9 cellular contexts compared by ENCODE assay signal in the genomic region with DNA sequence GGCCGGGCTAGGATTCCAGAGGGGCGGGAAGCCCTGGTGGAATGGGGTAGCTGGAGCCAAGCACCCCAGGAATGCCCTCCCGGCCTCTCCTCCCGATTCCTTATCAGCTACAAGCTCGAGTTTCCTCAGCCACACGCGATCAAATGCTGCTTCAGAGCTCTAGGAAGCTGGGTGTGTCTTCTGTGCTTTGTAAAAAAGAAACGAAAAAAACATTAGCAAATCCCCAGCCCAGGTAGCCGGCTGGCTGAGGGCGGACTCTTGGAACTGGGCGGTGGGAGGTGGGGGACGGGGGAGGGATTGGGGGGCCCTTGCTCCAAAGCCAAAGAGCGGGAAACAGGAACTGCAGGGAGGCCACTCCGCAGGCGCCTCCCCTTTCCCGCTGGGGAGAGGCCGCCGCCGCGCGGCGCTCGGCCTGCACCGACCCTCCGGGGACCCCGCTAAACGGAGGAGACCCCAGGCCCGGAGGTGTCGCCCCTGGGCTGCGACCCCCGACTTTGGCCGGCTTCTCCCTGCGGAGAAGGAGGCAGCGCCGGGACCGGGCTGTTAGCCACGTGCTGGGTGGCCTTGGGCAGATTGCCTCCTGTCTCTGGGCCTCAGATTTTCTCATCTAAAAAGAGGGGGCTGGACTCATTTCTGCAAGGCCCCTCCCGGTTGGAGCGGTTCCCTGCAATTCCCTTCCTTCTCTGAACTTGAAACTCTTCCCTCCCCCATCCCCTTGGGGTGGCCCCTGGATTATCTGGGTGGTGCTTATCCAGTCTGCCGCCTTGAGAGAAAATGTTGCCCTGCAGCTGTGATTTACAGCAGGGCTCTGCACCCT. TPM values are rescaled to one million over a fixed set of nuclear protein-coding genes. Genes with fewer than 3 reads are reported as not detected.
DNase-seq lines count a peak whose midpoint lies in the region; ATAC-seq, FAIRE-seq and TF ChIP-seq lines count a peak whose summit lies in the region.
"Had no signal": no experiment of that assay in that cellular context is flagged by ENCODE, and none has a peak within 500 bp of the region (broad histone marks: within the 10 kb centered on the region; RNA-seq: fewer than 3 reads in every experiment).

No MANE protein-coding gene starts in this region.

- TF ChIP-seq POLR2A in GM12892 (IDR thresholded peaks at IDR 0.05; ENCODE audit: low read depth, low read length) = no peak
- no peak for TF ChIP-seq POLR2A in heart left ventricle (IDR thresholded peaks at IDR 0.05)

- TF ChIP-seq CTCF in activated B cell treated with CpG ODN at 0.5 μM for 24 hours (IDR thresholded peaks at IDR 0.05) (no peak), heart left ventricle (IDR thresholded peaks at IDR 0.05) (peak in 4 of 12 donors; percentile 14 to 40 (median 32)), psoas muscle (IDR thresholded peaks at IDR 0.05) (no peak)

- peak overlapping the region; percentile 32 for H3K4me3 Mint-ChIP-seq in activated B cell treated with CpG ODN at 0.5 μM for 24 hours

- no peak for FAIRE-seq in GM12892 (lab: Jason Lieb, UNC)
- FAIRE-seq: endometrium had no signal

- POLR2A ChIA-PET in activated B cell treated with CpG ODN at 0.5 μM for 24 hours (lab: Charles Lee) = interaction anchor here (0.6 kb wide), 1 partner anchor 245 kb away, joined by 3 read pairs; no protein-coding TSS in a partner anchor

- H3K27me3 Mint-ChIP-seq in activated B cell treated with CpG ODN at 0.5 μM for 24 hours = peaks cover 13% of the 10 kb centered on the region

- H3K27me3 ChIP-seq in heart left ventricle (no peaks in the 10 kb centered on the region), psoas muscle (ENCODE audit: insufficient read depth in 3 of 3, low read length in 2 of 3) (peaks cover 0 to 21% (median 0%) of the 10 kb centered on the region in 3 donors)

- no peak for ATAC-seq in activated B cell treated with CpG ODN at 0.5 μM for 24 hours (ENCODE audit: low read depth)
- ATAC-seq in heart left ventricle = peak; percentile 42 to 81 (median 72)
- peak in 3 of 4 donors; percentile 38 to 56 (median 44) for ATAC-seq in psoas muscle

- no peak overlapping the region for H3K27ac Mint-ChIP-seq in activated B cell treated with CpG ODN at 0.5 μM for 24 hours

- peaks cover 14% of the 10 kb centered on the region for H3K4me1 Mint-ChIP-seq in activated B cell treated with CpG ODN at 0.5 μM for 24 hours

- no peaks in the 10 kb centered on the region for H3K36me3 Mint-ChIP-seq in activated B cell treated with CpG ODN at 0.5 μM for 24 hours (ENCODE audit: low read depth)

- peak overlapping the region; percentile 27 to 67 (median 58) for H3K4me3 ChIP-seq in heart left ventricle
- H3K4me3 ChIP-seq in psoas muscle = peak overlapping the region; percentile 67

- in situ Hi-C loops in ACHN (cut with HindIII; ENCODE audit: low pct_ligation_motif_present, low pct_unique_long_range_greater_than_20kb, low sequenced_read_pairs) = no loop called here

- WGBS in heart left ventricle, 4 donors = 2 to 4% (median 3%) methylated on average over 16 to 40 of the region's 40 CpGs
- 3 to 5% (median 4%) methylated on average over 29 to 40 of the region's 40 CpGs for WGBS in psoas muscle, 3 donors

- CTCF ChIA-PET in activated B cell treated with CpG ODN at 0.5 μM for 24 hours (lab: Charles Lee) = no interaction called here

- peak; percentile 49 for DNase-seq in ACHN
- DNase-seq in GM12892 (ENCODE audit: insufficient read length) = peak; percentile 46
- DNase-seq in activated B cell treated with CpG ODN at 0.5 μM for 24 hours = no peak
- DNase-seq in heart left ventricle = peak; percentile 60 to 80 (median 63)
- DNase-seq in psoas muscle = peak; percentile 59 to 73
- no peak for DNase-seq in COR-L47 (lab: John Stamatoyannopoulos, UW)
- no peak for DNase-seq in activated CD4-positive, CD25-positive, alpha-beta regulatory T cell (lab: John Stamatoyannopoulos, UW)
- DNase-seq in NCI-H1048 (lab: John Stamatoyannopoulos, UW) = no peak

- H3K27ac ChIP-seq in heart left ventricle (peak overlapping the region; percentile 24 to 80 (median 64)), psoas muscle (peak overlapping the region; percentile 16)

- H3K9me3 ChIP-seq in heart left ventricle (no peaks in the 10 kb centered on the region), psoas muscle (no peaks in the 10 kb centered on the region)

- intact Hi-C loops in activated B cell treated with CpG ODN at 0.5 μM for 24 hours (cut with micrococcal nuclease) = no loop called here
- intact Hi-C loops in heart left ventricle (cut with DNase I) = loop anchor here in 1 of 10 donors (10.0 kb wide), 1 partner anchor 164 kb away; no protein-coding TSS in a partner anchor
- intact Hi-C loops in psoas muscle (cut with DNase I) = no loop called here

- H3K9me3 Mint-ChIP-seq in activated B cell treated with CpG ODN at 0.5 μM for 24 hours = peaks cover 7% of the 10 kb centered on the region

- H3K36me3 ChIP-seq in heart left ventricle (no peaks in the 10 kb centered on the region), psoas muscle (ENCODE audit: insufficient read depth in 1 of 2, low read depth in 1 of 2) (no peaks in the 10 kb centered on the region)

- peaks cover 0 to 14% (median 5%) of the 10 kb centered on the region in 12 donors for H3K4me1 ChIP-seq in heart left ventricle
- peaks cover 5% of the 10 kb centered on the region for H3K4me1 ChIP-seq in psoas muscle

RNA-seq across cellular contexts. Expression of a gene that starts 40.9 kb away (rescaled TPM):
- polyA plus RNA-seq in GM12892 (2012; ENCODE audit: missing spikeins) = 5.4 TPM
- not detected in 2 replicates for total RNA-seq in activated B cell treated with CpG ODN at 0.5 μM for 24 hours
- 1 to 10 TPM in 8 of 9 donors, under 1 TPM in 1; 0.83 to 4.8 (median 2.3) TPM for total RNA-seq in heart left ventricle
- polyA plus RNA-seq in heart left ventricle = 1 to 10 TPM in 1 of 2 donors, under 1 TPM in 1; 0.25 to 6.2 TPM
- total RNA-seq in psoas muscle = under 1 TPM in 1 of 4 donors, not detected in 3; 0.64 TPM
- polyA plus RNA-seq in psoas muscle = under 1 TPM in 1 of 3 donors, not detected in 2; 0.05 TPM

Comparison
In these comparisons a context has a peak if more than half of its experiments do, and no peak if none do; other contexts are left out.
1. DNase-seq: peak in ACHN (single experiment), GM12892 (single experiment), heart left ventricle (5 of 5) and psoas muscle (2 of 2); none in activated B cell treated with CpG ODN at 0.5 μM for 24 hours (single experiment), COR-L47 (single experiment), activated CD4-positive, CD25-positive, alpha-beta regulatory T cell (0 of 4) and NCI-H1048 (single experiment).